8 cellular contexts compared by ENCODE assay signal in genomic region chr5:154811653-154812465, GRCh38.
A peak's percentile ranks its signal among the peaks of the same experiment; 100 is the strongest.
DNase-seq lines count a peak whose midpoint lies in the region; ATAC-seq and TF ChIP-seq lines count a peak whose summit lies in the region.

No MANE protein-coding gene starts in this region.

- CTCF ChIA-PET in HEK293 (lab: Yijun Ruan, JAX), result interaction anchor here (0.7 to 1.1 kb wide), 2 partner anchors 161 to 167 kb away, joined by 3 to 5 read pairs; no protein-coding TSS in a partner anchor

- H3K4me1 ChIP-seq in HEK293 (ENCODE audit: control insufficient read depth, insufficient read depth, low read length), result no peaks in the 10 kb centered on the region

- H3K9me3 Mint-ChIP-seq in memory B cell, result no peaks in the 10 kb centered on the region

- H3K27ac ChIP-seq in HEK293 (ENCODE audit: extremely low read depth, low read depth, low read length), result no peak overlapping the region

- no peaks in the 10 kb centered on the region for H3K27me3 Mint-ChIP-seq in memory B cell

- no peaks in the 10 kb centered on the region for H3K9me3 ChIP-seq in HEK293 (ENCODE audit: control insufficient read depth, insufficient read depth, low read depth, low read length)

- DNase-seq in EL (peak; percentile 66), NCI-H226 (peak; percentile 5), ecto neural progenitor cell (ENCODE audit: low spot score) (peak; percentile 55), memory B cell (ENCODE audit: low spot score in 2 of 2) (peak; percentile 61 to 64)
- peak; percentile 32 for DNase-seq in activated CD4-positive, alpha-beta T cell treated with anti-CD3 and anti-CD28 coated beads, Interleukin-2, amount 50 U/mL, for 24 hours (ENCODE audit: low read depth in 1 of 2, low spot score in 1 of 2)
- peak; percentile 31 to 34 for DNase-seq in stimulated activated CD8-positive, alpha-beta memory T cell treated with anti-CD3 and anti-CD28 coated beads, Interleukin-2, amount 100 ng/mL, for 48 hours (ENCODE audit: low read depth in 2 of 2)

- H3K4me3 Mint-ChIP-seq in memory B cell, result no peak overlapping the region

- H3K4me3 ChIP-seq in HEK293 (ENCODE audit: low read depth, low read length), result no peak overlapping the region

- H3K36me3 ChIP-seq in HEK293 (ENCODE audit: control insufficient read depth in 2 of 2, insufficient read depth in 1 of 2, low read length in 2 of 2), result peaks cover 62 to 93% of the 10 kb centered on the region in 2 experiments

- peak; percentile 64; the same call in 1 of the 2 replicates for TF ChIP-seq CTCF in HEK293 (tag by site-specific recombination; IDR thresholded peaks at IDR 0.05)

- H3K27ac Mint-ChIP-seq in memory B cell, result peak overlapping the region; percentile 75

- POLR2A ChIA-PET in HEK293 (lab: Yijun Ruan, JAX), result no interaction called here

- peaks cover 29% of the 10 kb centered on the region for H3K36me3 Mint-ChIP-seq in memory B cell

- peak; percentile 79 for ATAC-seq in memory B cell (ENCODE audit: low read depth)
- ATAC-seq in HG02763 (IDR thresholded peaks at IDR 0.05; ENCODE audit: unreplicated experiment), result no peak

- peaks cover 23% of the 10 kb centered on the region for H3K4me1 Mint-ChIP-seq in memory B cell

TF ChIP-seq in HEK293, 187 proteins besides CTCF, POLR2A, EP300 and RAD21:
- TF ChIP-seq ZNF2 (tag by site-specific recombination; IDR thresholded peaks at IDR 0.05) (0 out of 2 replicates have a peak, but pooled peaks have one; percentile 21), ZNF654 (tag by site-specific recombination; IDR thresholded peaks at IDR 0.05; ENCODE audit: low read depth) (peak; percentile 70), ZNF776 (tag by site-specific recombination; IDR thresholded peaks at IDR 0.05; ENCODE audit: borderline replicate concordance) (no peak), ZNF549 (tag by site-specific recombination; IDR thresholded peaks at IDR 0.05) (no peak), ZSCAN16 (tag by site-specific recombination; IDR thresholded peaks at IDR 0.05) (no peak), PRDM1 (tag by site-specific recombination; IDR thresholded peaks at IDR 0.05) (0 out of 2 replicates have a peak, but pooled peaks have one; percentile 32), ZBTB17 (tag by site-specific recombination; IDR thresholded peaks at IDR 0.05) (peak; percentile 16; the same call in 1 of the 2 replicates), ZNF514 (tag by site-specific recombination; IDR thresholded peaks at IDR 0.05) (no peak)
- TF ChIP-seq, protein P1, sequence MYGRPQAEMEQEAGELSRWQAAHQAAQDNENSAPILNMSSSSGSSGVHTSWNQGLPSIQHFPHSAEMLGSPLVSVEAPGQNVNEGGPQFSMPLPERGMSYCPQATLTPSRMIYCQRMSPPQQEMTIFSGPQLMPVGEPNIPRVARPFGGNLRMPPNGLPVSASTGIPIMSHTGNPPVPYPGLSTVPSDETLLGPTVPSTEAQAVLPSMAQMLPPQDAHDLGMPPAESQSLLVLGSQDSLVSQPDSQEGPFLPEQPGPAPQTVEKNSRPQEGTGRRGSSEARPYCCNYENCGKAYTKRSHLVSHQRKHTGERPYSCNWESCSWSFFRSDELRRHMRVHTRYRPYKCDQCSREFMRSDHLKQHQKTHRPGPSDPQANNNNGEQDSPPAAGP (tag by site-specific recombination; IDR thresholded peaks at IDR 0.05), result no peak
- TF ChIP-seq, protein P2, sequence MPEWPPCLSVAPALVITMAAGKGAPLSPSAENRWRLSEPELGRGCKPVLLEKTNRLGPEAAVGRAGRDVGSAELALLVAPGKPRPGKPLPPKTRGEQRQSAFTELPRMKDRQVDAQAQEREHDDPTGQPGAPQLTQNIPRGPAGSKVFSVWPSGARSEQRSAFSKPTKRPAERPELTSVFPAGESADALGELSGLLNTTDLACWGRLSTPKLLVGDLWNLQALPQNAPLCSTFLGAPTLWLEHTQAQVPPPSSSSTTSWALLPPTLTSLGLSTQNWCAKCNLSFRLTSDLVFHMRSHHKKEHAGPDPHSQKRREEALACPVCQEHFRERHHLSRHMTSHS (tag by site-specific recombination; IDR thresholded peaks at IDR 0.05), result no peak

Comparison
In these comparisons a context has a peak if more than half of its experiments do, and no peak if none do; other contexts are left out.
1. DNase-seq: peak in every context shown above with its lines; median percentile 66 in EL; 62 in memory B cell; 55 in ecto neural progenitor cell; 32 in stimulated activated CD8-positive, alpha-beta memory T cell treated with anti-CD3 and anti-CD28 coated beads, Interleukin-2, amount 100 ng/mL, for 48 hours; 32 in activated CD4-positive, alpha-beta T cell treated with anti-CD3 and anti-CD28 coated beads, Interleukin-2, amount 50 U/mL, for 24 hours; 5 in NCI-H226.